In the genomic region with DNA sequence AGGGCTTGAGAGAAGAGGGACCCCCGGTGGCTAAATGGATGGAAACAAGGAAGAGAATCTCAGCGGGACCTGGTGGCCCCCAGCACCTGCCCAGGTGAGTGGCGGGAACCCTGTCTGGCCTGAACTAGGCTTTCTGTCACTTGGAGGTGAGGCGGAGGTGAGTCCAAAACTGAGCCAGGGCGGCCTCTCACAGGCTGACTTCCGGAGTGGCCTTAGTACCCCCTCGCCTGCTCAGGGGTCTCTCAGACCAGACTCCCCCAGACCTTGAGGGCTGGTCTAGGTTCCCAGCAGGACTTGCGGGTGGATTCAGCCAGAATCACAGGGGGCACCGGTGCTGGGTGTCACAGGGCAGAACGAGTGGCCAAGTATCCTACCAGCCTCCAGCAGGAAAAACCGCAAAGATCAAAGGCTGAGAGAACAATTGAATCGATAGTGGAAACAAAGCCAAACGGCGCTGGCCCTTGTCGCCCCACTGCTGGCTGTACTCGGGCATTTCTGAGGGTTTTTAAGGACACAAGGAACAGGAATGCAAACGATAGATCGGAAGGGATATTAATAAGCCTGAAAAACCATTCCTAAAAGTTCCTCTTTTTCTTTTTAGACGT, we compare ENCODE assay signal across 16 cellular contexts.
A peak's percentile ranks its signal among the peaks of the same experiment; 100 is the strongest.
DNase-seq lines count a peak whose midpoint lies in the region; ATAC-seq and TF ChIP-seq lines count a peak whose summit lies in the region.
"Had no signal": no experiment of that assay in that cellular context is flagged by ENCODE, and none has a peak within 500 bp of the region (broad histone marks: within the 10 kb centered on the region; RNA-seq: fewer than 3 reads in every experiment).

No MANE protein-coding gene starts in this region.

- peaks cover 4% of the 10 kb centered on the region for H3K36me3 Mint-ChIP-seq in Calu3 (ENCODE audit: insufficient read depth, unreplicated experiment)
- no peaks in the 10 kb centered on the region for H3K36me3 Mint-ChIP-seq in natural killer cell
- H3K36me3 Mint-ChIP-seq: type B pancreatic cell had no signal

- DNase-seq in DMS53 (lab: John Stamatoyannopoulos, UW): peak; percentile 30
- no peak for DNase-seq in DMS53 treated with DMSO at 0.1 percent for 48 hours (lab: John Stamatoyannopoulos, UW; ENCODE audit: unreplicated experiment)
- peak; percentile 58 for DNase-seq in Calu3
- no peak for DNase-seq in natural killer cell
- DNase-seq in NCI-H1694 treated with DMSO at 0.1 percent for 48 hours (lab: John Stamatoyannopoulos, UW): no peak
- DNase-seq in ureter (ENCODE audit: low spot score): no peak
- DNase-seq: activated CD4-positive, CD25-positive, alpha-beta regulatory T cell treated with anti-CD3 and anti-CD28 coated beads, Interleukin-2, amount 50 U/mL, for 72 hours; activated naive CD4-positive, alpha-beta T cell treated with anti-CD3 and anti-CD28 coated beads, Interleukin-2, amount 50 U/mL, for 16 hours; C1 segment of cervical spinal cord; hypothalamus; left colon; stimulated activated naive CD4-positive, alpha-beta T cell had no signal

- peak overlapping the region; percentile 18 for H3K27ac Mint-ChIP-seq in Calu3 (ENCODE audit: unreplicated experiment)
- peak overlapping the region in 1 of 2 donors; percentile 69 for H3K27ac Mint-ChIP-seq in natural killer cell
- H3K27ac Mint-ChIP-seq: type B pancreatic cell had no signal

- CTCF ChIA-PET in Calu3 (lab: Charles Lee): no interaction called here

- BruUV-seq in Calu3 (replicated peaks; lab: Mats Ljungman, UMichigan): no TSS peak

- intact Hi-C loops in Calu3 (cut with micrococcal nuclease; ENCODE audit: unreplicated experiment) (no loop called here), natural killer cell (cut with micrococcal nuclease) (no loop called here)

- peaks cover 20% of the 10 kb centered on the region for H3K4me1 Mint-ChIP-seq in Calu3 (ENCODE audit: low read depth, unreplicated experiment)
- H3K4me1 Mint-ChIP-seq in natural killer cell: peaks cover 47 to 55% of the 10 kb centered on the region in 2 donors

- H3K9me3 Mint-ChIP-seq in Calu3 (ENCODE audit: low read depth, unreplicated experiment): no peaks in the 10 kb centered on the region
- H3K9me3 Mint-ChIP-seq in natural killer cell: no peaks in the 10 kb centered on the region
- H3K9me3 Mint-ChIP-seq: type B pancreatic cell had no signal

- ATAC-seq in natural killer cell: no peak
- ATAC-seq in HG02763 (IDR thresholded peaks at IDR 0.05; ENCODE audit: unreplicated experiment): no peak
- ATAC-seq: left colon had no signal

- H3K27ac ChIP-seq in VCaP: peak overlapping the region; percentile 74
- H3K27ac ChIP-seq: 22Rv1 had no signal

- no peak overlapping the region for H3K4me3 Mint-ChIP-seq in Calu3 (ENCODE audit: low read depth, unreplicated experiment)
- H3K4me3 Mint-ChIP-seq in natural killer cell: peak overlapping the region; percentile 87
- H3K4me3 Mint-ChIP-seq: type B pancreatic cell had no signal

- H3K27me3 Mint-ChIP-seq in Calu3 (ENCODE audit: unreplicated experiment): peaks cover 49% of the 10 kb centered on the region
- H3K27me3 Mint-ChIP-seq in natural killer cell (ENCODE audit: low read depth in 2 of 2): peaks cover 0 to 16% of the 10 kb centered on the region in 2 donors

- TF ChIP-seq CTCF in Calu3 (IDR thresholded peaks at IDR 0.05; ENCODE audit: unreplicated experiment) (no peak), VCaP (conservative IDR thresholded peaks at IDR 0.05) (no peak), natural killer cell (IDR thresholded peaks at IDR 0.05) (no peak)

Comparison
In these comparisons a context has a peak if more than half of its experiments do, and no peak if none do; other contexts are left out.
1. DNase-seq: peak in DMS53 (single experiment) and Calu3 (single experiment); none in DMS53 treated with DMSO at 0.1 percent for 48 hours (single experiment), natural killer cell (single experiment), NCI-H1694 treated with DMSO at 0.1 percent for 48 hours (single experiment) and ureter (single experiment).